In the genomic region with DNA sequence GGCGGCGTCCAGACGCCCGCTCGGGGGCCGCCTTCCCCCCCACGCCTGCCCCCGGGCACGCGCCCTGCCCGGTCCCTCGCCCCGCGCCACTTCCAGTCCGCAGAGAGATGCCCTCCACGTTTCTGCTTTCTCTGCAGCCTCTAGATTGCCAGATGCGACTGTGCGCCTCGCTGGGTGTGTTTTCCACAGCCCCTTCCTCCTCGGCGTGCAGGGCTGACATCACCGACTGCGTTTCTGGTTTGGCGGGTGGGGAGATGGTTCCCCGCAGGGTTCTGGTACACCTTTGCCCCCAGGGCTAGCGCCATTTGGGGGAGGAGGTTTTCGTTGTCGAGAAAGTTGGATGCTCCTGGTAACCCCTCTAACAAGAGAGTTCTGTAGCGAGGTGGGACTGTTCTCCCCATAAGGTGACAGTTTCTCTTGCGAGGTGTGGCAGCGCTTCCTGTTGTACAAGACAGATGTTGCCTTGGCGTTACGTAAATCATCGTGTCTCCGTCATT, we compare ENCODE assay signal across 8 cellular contexts. TPM values are rescaled to one million over a fixed set of nuclear protein-coding genes. Genes with fewer than 3 reads are reported as not detected.
DNase-seq lines count a peak whose midpoint lies in the region; ATAC-seq and TF ChIP-seq lines count a peak whose summit lies in the region.

No MANE protein-coding gene starts in this region.

- H3K9me3 ChIP-seq in suprapubic skin: no peaks in the 10 kb centered on the region

- peak overlapping the region; percentile 98 for H3K4me3 ChIP-seq in suprapubic skin

- peak; percentile 87 for DNase-seq in NCI-H69 (lab: John Stamatoyannopoulos, UW)
- peak; percentile 58 for DNase-seq in activated CD8-positive, alpha-beta memory T cell treated with anti-CD3 and anti-CD28 coated beads, Interleukin-2, amount 50 U/mL, for 4 hours
- DNase-seq in erythroblast (lab: John Stamatoyannopoulos, UW): peak; percentile 69 to 74
- peak; percentile 67 for DNase-seq in natural killer cell
- peak in 1 of 2 donors; percentile 83 for DNase-seq in suprapubic skin (ENCODE audit: low spot score in 2 of 2)
- DNase-seq in NCI-H187 (lab: John Stamatoyannopoulos, UW): no peak

- TF ChIP-seq EP300 in suprapubic skin (IDR thresholded peaks at IDR 0.05): no peak

- peak overlapping the region; percentile 91 for H3K4me3 Mint-ChIP-seq in natural killer cell

- peaks cover 46% of the 10 kb centered on the region for H3K4me1 ChIP-seq in suprapubic skin

- no peaks in the 10 kb centered on the region for H3K27me3 Mint-ChIP-seq in natural killer cell (ENCODE audit: low read depth in 2 of 2)

- 3% methylated on average over 17 of the region's 35 CpGs for WGBS in suprapubic skin

- peak overlapping the region; percentile 95 to 96 for H3K27ac Mint-ChIP-seq in natural killer cell

- intact Hi-C loops in natural killer cell (cut with micrococcal nuclease): loop anchor here (2.0 to 10.0 kb wide), 5 partner anchors 66 to 982 kb away; a partner anchor contains a TSS

- peak overlapping the region; percentile 94 for H3K27ac ChIP-seq in suprapubic skin

- TF ChIP-seq CTCF in natural killer cell (IDR thresholded peaks at IDR 0.05) (no peak), suprapubic skin (IDR thresholded peaks at IDR 0.05) (no peak)

- ATAC-seq in GM18505 (IDR thresholded peaks at IDR 0.05; ENCODE audit: unreplicated experiment): peak; percentile 14
- peak; percentile 4 for ATAC-seq in HG02798 (IDR thresholded peaks at IDR 0.05; ENCODE audit: poor library complexity, unreplicated experiment)
- peak; percentile 28 to 48 (median 32) for ATAC-seq in natural killer cell

- no peaks in the 10 kb centered on the region for H3K9me3 Mint-ChIP-seq in natural killer cell

- peaks cover 30% of the 10 kb centered on the region for H3K36me3 Mint-ChIP-seq in natural killer cell

- TF ChIP-seq POLR2A in GM18505 (IDR thresholded peaks at IDR 0.05; ENCODE audit: borderline replicate concordance, extremely low read depth, insufficient read depth, insufficient read length) (peak; percentile 36), erythroblast (IDR thresholded peaks at IDR 0.05; ENCODE audit: low read length) (no peak), suprapubic skin (IDR thresholded peaks at IDR 0.05) (peak in 1 of 2 donors; percentile 25)

- peaks cover 52 to 55% of the 10 kb centered on the region in 2 donors for H3K4me1 Mint-ChIP-seq in natural killer cell

- peaks cover 31% of the 10 kb centered on the region for H3K36me3 ChIP-seq in suprapubic skin

- H3K27me3 ChIP-seq in suprapubic skin: no peaks in the 10 kb centered on the region

RNA-seq across cellular contexts. Expression of a gene that starts 1.5 kb away (rescaled TPM):
- total RNA-seq in natural killer cell: 1,000 to 10,000 TPM in 1 of 3 donors, 100 to 1,000 TPM in 2; 868 to 1,074 (median 907) TPM
- 100 to 1,000 TPM; 258 to 369 (median 300) TPM for total RNA-seq in suprapubic skin

Comparison
In these comparisons a context has a peak if more than half of its experiments do, and no peak if none do; other contexts are left out.
1. DNase-seq: peak in NCI-H69 (single experiment), activated CD8-positive, alpha-beta memory T cell treated with anti-CD3 and anti-CD28 coated beads, Interleukin-2, amount 50 U/mL, for 4 hours (single experiment), erythroblast (2 of 2) and natural killer cell (single experiment); none in NCI-H187 (0 of 2).
2. Peak in every context shown above with its lines, with median percentiles within 50 percentile points of each other: ATAC-seq.